ENCODE assay signal across 9 cellular contexts in the genomic region with DNA sequence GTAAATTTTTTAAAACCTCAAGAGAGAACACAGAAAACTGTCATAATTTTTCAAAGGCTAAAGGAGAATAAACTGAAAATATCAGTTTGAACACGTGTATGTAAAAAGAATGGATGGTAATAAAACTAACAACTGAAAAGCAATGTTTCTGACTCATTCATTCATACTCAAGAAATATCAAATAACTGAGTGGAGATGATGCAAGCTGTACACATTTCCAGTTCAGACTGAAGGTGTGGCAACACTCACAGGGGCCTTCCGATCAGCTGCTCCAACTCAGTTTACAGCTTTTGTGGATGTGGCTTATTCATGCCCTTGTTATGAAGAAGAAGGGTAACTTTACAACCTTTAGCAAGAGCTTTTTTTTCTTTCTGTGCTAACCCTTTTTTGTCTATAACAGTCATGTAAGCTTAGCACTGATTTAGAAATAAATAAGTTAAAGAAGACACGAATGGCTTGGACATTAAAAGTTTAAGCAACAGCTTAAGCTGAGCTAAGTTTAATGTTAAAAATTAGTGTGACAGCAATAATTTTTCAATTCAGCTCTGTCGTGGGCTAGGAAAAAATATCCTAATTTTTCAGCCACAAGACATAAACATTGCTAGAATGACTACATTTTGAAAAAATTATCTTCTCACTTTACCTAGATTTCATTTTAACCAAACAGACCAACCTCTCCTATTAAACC.
DNase-seq lines count a peak whose midpoint lies in the region; ATAC-seq and TF ChIP-seq lines count a peak whose summit lies in the region.
"Had no signal": no experiment of that assay in that cellular context is flagged by ENCODE, and none has a peak within 500 bp of the region (broad histone marks: within the 10 kb centered on the region; RNA-seq: fewer than 3 reads in every experiment).

No MANE protein-coding gene starts in this region.

- no peak for TF ChIP-seq CTCF in chondrocyte (IDR thresholded peaks at IDR 0.05)

- H3K4me2 ChIP-seq in trophoblast cell (ENCODE audit: low read length) = no peak overlapping the region

- no peak overlapping the region for H3K9ac ChIP-seq in trophoblast cell (ENCODE audit: low read length)

- peaks cover 11% of the 10 kb centered on the region for H3K79me1 ChIP-seq in trophoblast cell (ENCODE audit: low read length)

- WGBS in trophoblast cell (ENCODE audit: extremely low coverage, insufficient coverage, insufficient read length) = no CpG with 5 or more reads among the region's 4 CpGs

- H2BK5ac ChIP-seq in trophoblast cell (ENCODE audit: low read depth, low read length, poor library complexity) = no peak overlapping the region

- ATAC-seq in HG03342 (IDR thresholded peaks at IDR 0.05; ENCODE audit: unreplicated experiment) = no peak
- ATAC-seq in GM18873 (IDR thresholded peaks at IDR 0.05; ENCODE audit: low FRiP score, unreplicated experiment) = no peak
- no peak for ATAC-seq in GM18519 (IDR thresholded peaks at IDR 0.05; ENCODE audit: low FRiP score, unreplicated experiment)

- H2AK5ac ChIP-seq in trophoblast cell (ENCODE audit: low read length) = no peak overlapping the region

- peaks cover 1% of the 10 kb centered on the region for H3K36me3 Mint-ChIP-seq in chondrocyte (ENCODE audit: low read depth)

- no peak overlapping the region for H2BK120ac ChIP-seq in trophoblast cell (ENCODE audit: insufficient read depth, low read length, poor library complexity)

- no peaks in the 10 kb centered on the region for H3K27me3 Mint-ChIP-seq in chondrocyte (ENCODE audit: low read depth)

- no peak overlapping the region for H4K91ac ChIP-seq in trophoblast cell (ENCODE audit: low read depth, low read length)

- peaks cover 51% of the 10 kb centered on the region for H3K4me1 Mint-ChIP-seq in chondrocyte (ENCODE audit: low read depth)

- no peak overlapping the region for H3K18ac ChIP-seq in trophoblast cell (ENCODE audit: low read length)

- H3K36me3 ChIP-seq in trophoblast cell (ENCODE audit: control insufficient read depth in 1 of 2, insufficient read depth in 2 of 2, low read length in 2 of 2) = peaks cover 0 to 3% of the 10 kb centered on the region in 2 experiments

- H3K4me1 ChIP-seq in trophoblast cell (ENCODE audit: control insufficient read depth in 1 of 2, insufficient read depth in 2 of 2, low read length in 2 of 2) = peaks cover 0 to 5% of the 10 kb centered on the region in 2 experiments

- H2AFZ ChIP-seq in trophoblast cell (ENCODE audit: insufficient read depth, low read length, poor library complexity) = no peak overlapping the region

- no peak overlapping the region for H3K4ac ChIP-seq in trophoblast cell (ENCODE audit: low read depth, low read length)

- peak; percentile 23 for DNase-seq in NK-92 treated with Interleukin-12 subunit alpha and Interleukin-12 subunit beta, amount 100 ng/mL, for 24 hours (lab: John Stamatoyannopoulos, UW)
- DNase-seq in NK-92 (lab: John Stamatoyannopoulos, UW; ENCODE audit: unreplicated experiment) (no peak), SKM-1 treated with dmso at 0.1 percent for 144 hours (lab: John Stamatoyannopoulos, UW; ENCODE audit: unreplicated experiment) (peak; percentile 77), chondrocyte (ENCODE audit: low spot score) (no peak), trophoblast cell (peak; percentile 79 to 85)

- peaks cover 5% of the 10 kb centered on the region for H3K27me3 ChIP-seq in trophoblast cell (ENCODE audit: insufficient read depth, low read length)

- no peak overlapping the region for H3K14ac ChIP-seq in trophoblast cell (ENCODE audit: low read length)

- H3K4me3 ChIP-seq in trophoblast cell (ENCODE audit: low read depth, low read length) = no peak overlapping the region

- H3K9me3 ChIP-seq in trophoblast cell (ENCODE audit: insufficient read depth, low read depth, low read length) = no peaks in the 10 kb centered on the region

- no peak overlapping the region for H4K8ac ChIP-seq in trophoblast cell (ENCODE audit: low read depth, low read length)

- H3K27ac ChIP-seq in trophoblast cell (ENCODE audit: low read depth, low read length) = no peak overlapping the region
- H3K27ac ChIP-seq: VCaP had no signal

- no peak overlapping the region for H3K23ac ChIP-seq in trophoblast cell (ENCODE audit: low read length)

- no peak overlapping the region for H4K12ac ChIP-seq in trophoblast cell (ENCODE audit: low read depth, low read length)

- peak overlapping the region; percentile 96 for H3K27ac Mint-ChIP-seq in chondrocyte (ENCODE audit: unreplicated experiment)

- peaks cover 12% of the 10 kb centered on the region for H3K79me2 ChIP-seq in trophoblast cell (ENCODE audit: control insufficient read depth, insufficient read depth, low read length, poor library complexity)

- H3K9me3 Mint-ChIP-seq in chondrocyte (ENCODE audit: low read depth) = no peaks in the 10 kb centered on the region

- no peak overlapping the region for H2BK12ac ChIP-seq in trophoblast cell (ENCODE audit: low read length)

- peak overlapping the region; percentile 91 for H3K4me3 Mint-ChIP-seq in chondrocyte (ENCODE audit: unreplicated experiment)

Comparison
In these comparisons a context has a peak if more than half of its experiments do, and no peak if none do; other contexts are left out.
1. DNase-seq: peak in NK-92 treated with Interleukin-12 subunit alpha and Interleukin-12 subunit beta, amount 100 ng/mL, for 24 hours (single experiment), SKM-1 treated with dmso at 0.1 percent for 144 hours (single experiment) and trophoblast cell (2 of 2); none in NK-92 (single experiment) and chondrocyte (single experiment).